ENCODE assay signal across 9 cellular contexts in genomic region chr18:68979737-68980136, GRCh38.
"Had no signal": no experiment of that assay in that cellular context is flagged by ENCODE, and none has a peak within 500 bp of the region (broad histone marks: within the 10 kb centered on the region; RNA-seq: fewer than 3 reads in every experiment).

No MANE protein-coding gene starts in this region.

- H3K4me3 ChIP-seq: GM23248, HAP-1, K562 had no signal

- ATAC-seq: HCT116, K562 had no signal

- FAIRE-seq: HTR-8/SVneo, K562 had no signal

- DNase-seq: GM23248, GOT3, H7, HFFc6, IMR-90 had no signal

- H3K4me3 Mint-ChIP-seq: HFFc6 had no signal

- H3K36me3 ChIP-seq: HAP-1 had no signal

- H3K27ac Mint-ChIP-seq: HFFc6 had no signal
